In the genomic region with DNA sequence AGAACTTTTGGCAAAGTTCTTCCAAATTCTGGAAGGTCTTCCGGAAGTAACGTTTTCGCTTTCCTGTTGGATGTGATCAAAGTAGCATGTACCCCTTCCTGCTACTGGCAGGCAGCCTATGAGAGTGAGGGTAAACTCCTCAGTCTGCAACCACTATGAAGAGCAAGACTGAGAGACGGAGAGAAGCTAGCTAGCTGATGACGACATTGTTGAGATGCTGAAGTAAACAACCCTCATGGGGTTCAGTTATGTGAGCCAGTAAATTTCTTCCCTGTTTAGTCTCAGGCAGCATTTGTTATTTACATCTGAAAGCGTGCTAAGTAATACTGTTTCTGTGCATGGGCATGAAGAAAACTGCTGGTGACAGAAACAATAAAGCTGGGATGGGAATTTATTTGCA, we compare ENCODE assay signal across 5 cellular contexts. TPM values are rescaled to one million over a fixed set of nuclear protein-coding genes. Genes with fewer than 3 reads are reported as not detected.
DNase-seq lines count a peak whose midpoint lies in the region; ATAC-seq, FAIRE-seq and TF ChIP-seq lines count a peak whose summit lies in the region.
"Not testable (repeated sequence)": the region's sequence is repeated elsewhere in the genome, so short reads cannot be mapped to it uniquely, and the experiment has no call there.

No MANE protein-coding gene starts in this region.

- not testable (repeated sequence) for H3K36me3 ChIP-seq in IMR-90 (ENCODE audit: control insufficient read depth, insufficient read depth, low read length); H1 (ENCODE audit: control insufficient read depth in 2 of 4, insufficient read depth in 4 of 4, low read length in 3 of 4)

- H3K27me3 Mint-ChIP-seq in WTC11 (ENCODE audit: low read depth), result not testable (repeated sequence)

- H3K23me2 ChIP-seq in H1 (ENCODE audit: low read depth, low read length), result not testable (repeated sequence)

- not testable (repeated sequence) for H4K91ac ChIP-seq in IMR-90 (ENCODE audit: insufficient read depth, low read depth, low read length); H1 (replicated peaks; ENCODE audit: insufficient read length, low read length)

- H3K79me2 ChIP-seq in H1 (ENCODE audit: control insufficient read depth in 1 of 2, insufficient read depth in 2 of 2, low read length in 2 of 2), result not testable (repeated sequence)

- H4K8ac ChIP-seq in IMR-90 (ENCODE audit: low read depth in 2 of 2, low read length in 2 of 2); H1 (ENCODE audit: extremely low read depth, insufficient read depth, low read length): not testable (repeated sequence)

- not testable (repeated sequence) for TF ChIP-seq POLR2A in GM12892 (IDR thresholded peaks at IDR 0.05; ENCODE audit: low read depth, low read length); IMR-90 (IDR thresholded peaks at IDR 0.05; ENCODE audit: low read depth, low read length); H1 (IDR thresholded peaks at IDR 0.05; ENCODE audit: control extremely low read depth in 1 of 2, low read depth in 2 of 2, low read length in 2 of 2)

- not testable (repeated sequence) for H4K5ac ChIP-seq in IMR-90 (ENCODE audit: low read depth, low read length); H1 (ENCODE audit: insufficient read length, low read depth, low read length)

- intact Hi-C loops in IMR-90 (cut with micrococcal nuclease), result not testable (repeated sequence)

- no CpG with 5 or more reads among the region's 6 CpGs for WGBS in IMR-90 (ENCODE audit: extremely low coverage in 2 of 2, insufficient read length in 1 of 2), 2 experiments
- WGBS in H1 (ENCODE audit: extremely low coverage in 1 of 2, insufficient coverage in 1 of 2, insufficient read length in 1 of 2, insufficient replicate concordance in 2 of 2, low coverage in 1 of 2, low lambda C conversion rate in 2 of 2, missing lambda C conversion rate in 1 of 2), 2 experiments, result 90% methylated on average over 2 of the region's 6 CpGs; no CpG with 5 or more reads in 1 of the 2 experiments

- H2BK15ac ChIP-seq in IMR-90 (ENCODE audit: low read depth, low read length); H1 (ENCODE audit: low read length): not testable (repeated sequence)

- CTCF ChIA-PET in IMR-90 (lab: Yijun Ruan, JAX); WTC11 (lab: Charles Lee); H1 (lab: Charles Lee; ENCODE audit: partially characterized antibody): not testable (repeated sequence)

- in situ Hi-C loops in IMR-90 (cut with MboI; ENCODE audit: low sequenced_read_pairs), result not testable (repeated sequence)

- H3K9me3 ChIP-seq in IMR-90 (ENCODE audit: control insufficient read depth, insufficient read depth, low read length); H1 (ENCODE audit: insufficient read depth in 2 of 2, low read depth in 1 of 2, low read length in 1 of 2): not testable (repeated sequence)

- H3K56ac ChIP-seq in IMR-90 (ENCODE audit: extremely low read depth, insufficient read depth, low read length); H1 (replicated peaks; ENCODE audit: insufficient read length, low read depth, low read length): not testable (repeated sequence)

- H3K36me3 Mint-ChIP-seq in WTC11, result peaks cover 15% of the 10 kb centered on the region

- peak; percentile 91 for ATAC-seq in IMR-90 (ENCODE audit: low read depth)
- peak; percentile 38; the same call in 1 of the 2 replicates for ATAC-seq in WTC11

- not testable (repeated sequence) for H3K23ac ChIP-seq in IMR-90 (ENCODE audit: low read depth, low read length); H1 (ENCODE audit: insufficient read length)

- not testable (repeated sequence) for H3K27me3 ChIP-seq in IMR-90 (ENCODE audit: control insufficient read depth, insufficient read depth, low read length); H1 (replicated peaks in 1 of 4; ENCODE audit: control insufficient read depth in 3 of 4, extremely low read depth in 1 of 4, insufficient read depth in 3 of 4, low read length in 3 of 4)

- H3K9me1 ChIP-seq in IMR-90 (ENCODE audit: insufficient read depth, low read length), result not testable (repeated sequence)

- POLR2A ChIA-PET in IMR-90 (lab: Charles Lee; ENCODE audit: unreplicated experiment); WTC11 (lab: Charles Lee); H1 (lab: Charles Lee; ENCODE audit: partially characterized antibody): not testable (repeated sequence)

- H3K4me3 Mint-ChIP-seq in WTC11, result not testable (repeated sequence)

- not testable (repeated sequence) for H2BK5ac ChIP-seq in IMR-90 (ENCODE audit: low read depth, low read length, poor library complexity, severe bottlenecking); H1 (ENCODE audit: low read depth, low read length)

- H2AK5ac ChIP-seq in IMR-90 (ENCODE audit: low read depth, low read length); H1 (ENCODE audit: low read depth, low read length): not testable (repeated sequence)

- not testable (repeated sequence) for H2AK9ac ChIP-seq in IMR-90 (replicated peaks; ENCODE audit: low read depth, low read length, poor library complexity)

- not testable (repeated sequence) for BruUV-seq in IMR-90 (replicated peaks; lab: Mats Ljungman, UMichigan)

- not testable (repeated sequence) for H2AFZ ChIP-seq in IMR-90 (replicated peaks; ENCODE audit: low read length, poor library complexity); H1 (ENCODE audit: low read length)

- H3K4me3 ChIP-seq in IMR-90 (ENCODE audit: insufficient read depth, low read depth, low read length); H1 (ENCODE audit: extremely low read depth in 1 of 4, insufficient read depth in 2 of 4, low read depth in 3 of 4, low read length in 4 of 4): not testable (repeated sequence)

- not testable (repeated sequence) for H4K20me1 ChIP-seq in IMR-90 (ENCODE audit: insufficient read depth, low read length); H1 (replicated peaks in 1 of 2; ENCODE audit: control insufficient read depth in 1 of 2, insufficient read depth in 2 of 2, low read length in 2 of 2)

- H2BK20ac ChIP-seq in IMR-90 (ENCODE audit: low read depth, low read length); H1 (ENCODE audit: low read length): not testable (repeated sequence)

- H3K27ac ChIP-seq in IMR-90 (ENCODE audit: insufficient read depth, low read length); H1 (ENCODE audit: low read depth, low read length): not testable (repeated sequence)

- H3K18ac ChIP-seq in IMR-90 (ENCODE audit: low read depth, low read length); H1 (ENCODE audit: extremely low read depth, low read length): not testable (repeated sequence)

- H3K14ac ChIP-seq in IMR-90 (replicated peaks; ENCODE audit: low read depth, low read length); H1 (ENCODE audit: insufficient read length): not testable (repeated sequence)

- H2BK12ac ChIP-seq in H1 (ENCODE audit: low read depth, low read length), result not testable (repeated sequence)

- H3K9ac ChIP-seq in IMR-90 (ENCODE audit: low read depth, low read length); H1 (replicated peaks in 1 of 4; ENCODE audit: extremely low read depth in 1 of 4, low read depth in 3 of 4, low read length in 3 of 4): not testable (repeated sequence)

- H2BK120ac ChIP-seq in IMR-90 (ENCODE audit: low read depth, low read length); H1 (replicated peaks; ENCODE audit: low read depth, low read length): not testable (repeated sequence)

- FAIRE-seq in GM12892 (lab: Jason Lieb, UNC), result peak; percentile 72
- FAIRE-seq in H1 (lab: Jason Lieb, UNC), result peak; percentile 80
- FAIRE-seq in urothelium cell line (lab: Jason Lieb, UNC), result peak; percentile 37

- H3K4me2 ChIP-seq in IMR-90 (ENCODE audit: low read depth, low read length); H1 (ENCODE audit: insufficient read depth in 1 of 2, low read depth in 2 of 2, low read length in 2 of 2): not testable (repeated sequence)

- dilution Hi-C loops in IMR-90 (cut with HindIII; ENCODE audit: low sequenced_read_pairs, unreplicated experiment), result not testable (repeated sequence)

- not testable (repeated sequence) for TF ChIP-seq EP300 in H1 (IDR thresholded peaks at IDR 0.05; ENCODE audit: borderline replicate concordance in 1 of 2, low read depth in 2 of 2, low read length in 2 of 2)

- H3K79me1 ChIP-seq in IMR-90 (ENCODE audit: low read depth in 1 of 2, low read length in 2 of 2), result peaks cover 0 to 12% of the 10 kb centered on the region in 2 experiments; a peak in 2 of 4 replicates
- H3K79me1 ChIP-seq in H1 (ENCODE audit: low read depth, low read length), result not testable (repeated sequence)

- not testable (repeated sequence) for TF ChIP-seq RAD21 in IMR-90 (IDR thresholded peaks at IDR 0.05; ENCODE audit: low read length); H1 (IDR thresholded peaks at IDR 0.05 in 1 of 2, conservative IDR thresholded peaks at IDR 0.05 in 1 of 2; ENCODE audit: low read depth in 2 of 2, low read length in 2 of 2)

- H3K27ac Mint-ChIP-seq in WTC11, result not testable (repeated sequence)

- not testable (repeated sequence) for TF ChIP-seq CTCF in IMR-90 (conservative IDR thresholded peaks at IDR 0.05; ENCODE audit: low read depth, low read length); WTC11 (IDR thresholded peaks at IDR 0.05); H1 (IDR thresholded peaks at IDR 0.05; ENCODE audit: control extremely low read depth in 1 of 3, insufficient read depth in 1 of 3, low read depth in 1 of 3, low read length in 3 of 3)

- not testable (repeated sequence) for H3K4ac ChIP-seq in IMR-90 (ENCODE audit: low read depth, low read length); H1 (replicated peaks; ENCODE audit: insufficient read length, low read depth, low read length)

- not testable (repeated sequence) for H3K9me3 Mint-ChIP-seq in WTC11

- not testable (repeated sequence) for DNase-seq in GM12892 (ENCODE audit: insufficient read length); IMR-90; WTC11 (ENCODE audit: low spot score); H1 (ENCODE audit: low read depth in 1 of 2, low spot score in 2 of 2); urothelium cell line (ENCODE audit: low spot score)

- not testable (repeated sequence) for H3K4me1 ChIP-seq in IMR-90 (ENCODE audit: control insufficient read depth, insufficient read depth, low read length); H1 (replicated peaks in 1 of 4; ENCODE audit: control insufficient read depth in 3 of 4, insufficient read depth in 4 of 4, low read length in 3 of 4)

- peaks cover 11% of the 10 kb centered on the region for H3K4me1 Mint-ChIP-seq in WTC11

RNA-seq across cellular contexts. Expression of gene CEP170, which starts 57.6 kb away (rescaled TPM):
- polyA plus RNA-seq in GM12892 (2012; ENCODE audit: missing spikeins), result 33.4 TPM
- total RNA-seq in IMR-90 (2012; rRNA removed) (151 and 196 TPM in 2 replicates), WTC11 (2021) (89.6 to 94.7 TPM (median 90.3 TPM) in 3 replicates)
- polyA plus RNA-seq in IMR-90 (2012; rRNA removed) (65.8 and 66.0 TPM in 2 replicates), H1 (2011; rRNA removed) (29.8 and 33.1 TPM in 2 replicates)
- 21.7 and 28.1 TPM in 2 replicates for polyA plus RNA-seq in IMR-90 (2012; cell fraction: cytosol; rRNA removed)
- polyA plus RNA-seq in IMR-90 (2012; cell fraction: nucleus; rRNA removed; ENCODE audit: low replicate concordance), result 39.6 and 175 TPM in 2 replicates
- 97.2 and 102 TPM in 2 replicates for total RNA-seq in H1 (2021; fragmentation: NEBNext Ultra II Directional; extraction: Animal tissue kit (Norgen Biotek cat#: 25700))
- 44.3 TPM for polyA plus RNA-seq in H1 (2011; cell fraction: cytosol; rRNA removed)
- polyA plus RNA-seq in H1 (2011; cell fraction: nucleus; rRNA removed), result 64.4 TPM
- polyA plus RNA-seq in H1 (2012, experiment 1 of 2), result 41.8 to 54.2 TPM (median 49.7 TPM) in 4 replicates
- 2.7 TPM for polyA plus RNA-seq in H1 (2012, experiment 2 of 2)
- polyA plus RNA-seq in H1 (2013, experiment 1 of 2), result 57.0 TPM
- 56.1 TPM for polyA plus RNA-seq in H1 (2013, experiment 2 of 2)
- polyA minus RNA-seq in H1 (2011; rRNA and poly(A)+ RNA removed), result 96.1 and 109 TPM in 2 replicates
- polyA minus RNA-seq in H1 (2011; cell fraction: cytosol; rRNA and poly(A)+ RNA removed), result 86.9 TPM
- 276 TPM for polyA minus RNA-seq in H1 (2011; cell fraction: nucleus; rRNA and poly(A)+ RNA removed)

RNA-seq across cellular contexts. Expression of gene SDCCAG8, which starts 58.3 kb away (rescaled TPM):
- polyA plus RNA-seq in GM12892 (2012; ENCODE audit: missing spikeins), result 21.1 TPM
- total RNA-seq in IMR-90 (2012; rRNA removed) (43.3 and 46.8 TPM in 2 replicates), WTC11 (2021) (33.6 to 44.3 TPM (median 42.4 TPM) in 3 replicates)
- polyA plus RNA-seq in IMR-90 (2012; rRNA removed) (24.2 and 25.2 TPM in 2 replicates), H1 (2011; rRNA removed) (21.0 and 26.2 TPM in 2 replicates)
- polyA plus RNA-seq in IMR-90 (2012; cell fraction: cytosol; rRNA removed), result 15.6 and 16.9 TPM in 2 replicates
- 15.2 and 27.1 TPM in 2 replicates for polyA plus RNA-seq in IMR-90 (2012; cell fraction: nucleus; rRNA removed; ENCODE audit: low replicate concordance)
- total RNA-seq in H1 (2021; fragmentation: NEBNext Ultra II Directional; extraction: Animal tissue kit (Norgen Biotek cat#: 25700)), result 13.5 and 15.6 TPM in 2 replicates
- 20.1 TPM for polyA plus RNA-seq in H1 (2011; cell fraction: cytosol; rRNA removed)
- 24.3 TPM for polyA plus RNA-seq in H1 (2011; cell fraction: nucleus; rRNA removed)
- polyA plus RNA-seq in H1 (2012, experiment 1 of 2), result 14.4 to 21.4 TPM (median 18.9 TPM) in 4 replicates
- 6.7 TPM for polyA plus RNA-seq in H1 (2012, experiment 2 of 2)
- polyA plus RNA-seq in H1 (2013, experiment 1 of 2), result 24.5 TPM
- 20.8 TPM for polyA plus RNA-seq in H1 (2013, experiment 2 of 2)
- polyA minus RNA-seq in H1 (2011; rRNA and poly(A)+ RNA removed), result 12.5 and 20.2 TPM in 2 replicates
- polyA minus RNA-seq in H1 (2011; cell fraction: cytosol; rRNA and poly(A)+ RNA removed), result 3.1 TPM
- polyA minus RNA-seq in H1 (2011; cell fraction: nucleus; rRNA and poly(A)+ RNA removed), result 17.9 TPM
